Comparison of ENCODE assay signal across 8 cellular contexts in genomic region chr12:31874961-31875608, GRCh38.
DNase-seq lines count a peak whose midpoint lies in the region; ATAC-seq and TF ChIP-seq lines count a peak whose summit lies in the region.

No MANE protein-coding gene starts in this region.

- peaks cover 51% of the 10 kb centered on the region for H3K4me1 Mint-ChIP-seq in activated naive CD8-positive, alpha-beta T cell (ENCODE audit: low read depth)

- peaks cover 49% of the 10 kb centered on the region for H3K79me2 ChIP-seq in DOHH2 (ENCODE audit: control insufficient read depth, low read length)

- H3K9me3 Mint-ChIP-seq in activated naive CD8-positive, alpha-beta T cell (ENCODE audit: low read depth), result peaks cover 9% of the 10 kb centered on the region

- ATAC-seq in HG02623 (IDR thresholded peaks at IDR 0.05; ENCODE audit: unreplicated experiment), result peak; percentile 77

- H3K4me1 ChIP-seq in DOHH2 (ENCODE audit: control insufficient read depth, low read length), result peaks cover 62% of the 10 kb centered on the region

- peak overlapping the region; percentile 100 for H3K27ac Mint-ChIP-seq in activated naive CD8-positive, alpha-beta T cell

- H3K27ac ChIP-seq in DOHH2 (ENCODE audit: low read depth, low read length), result peak overlapping the region; percentile 84

- H3K9me3 ChIP-seq in DOHH2 (ENCODE audit: control insufficient read depth, insufficient read depth, low read length), result no peaks in the 10 kb centered on the region

- peaks cover 8% of the 10 kb centered on the region for H3K36me3 Mint-ChIP-seq in activated naive CD8-positive, alpha-beta T cell

- no peaks in the 10 kb centered on the region for H3K27me3 Mint-ChIP-seq in activated naive CD8-positive, alpha-beta T cell

- peaks cover 7% of the 10 kb centered on the region for H3F3A ChIP-seq in DOHH2 (ENCODE audit: control insufficient read depth, insufficient read depth)

- peak overlapping the region; percentile 46 for H3K4me3 ChIP-seq in DOHH2 (ENCODE audit: low read length)

- no peaks in the 10 kb centered on the region for H4K20me1 ChIP-seq in DOHH2 (ENCODE audit: control insufficient read depth, insufficient read depth, low read depth, low read length)

- H3K4me3 Mint-ChIP-seq in activated naive CD8-positive, alpha-beta T cell, result peak overlapping the region; percentile 71

- peak overlapping the region; percentile 59 for H3K4me2 ChIP-seq in DOHH2 (ENCODE audit: low read length)

- DNase-seq in SK-N-DZ (ENCODE audit: low spot score) (peak; percentile 56), islet precursor cell (peak; percentile 75), NCI-H748 (lab: John Stamatoyannopoulos, UW; ENCODE audit: unreplicated experiment) (no peak), HuH-7 (ENCODE audit: low spot score) (no peak)
- peak; percentile 65 for DNase-seq in stimulated activated CD4-positive, alpha-beta T cell treated with anti-CD3 and anti-CD28 coated beads, Interleukin-4, amount 100 ng/mL, for 1 hour

- no peaks in the 10 kb centered on the region for H3K27me3 ChIP-seq in DOHH2 (ENCODE audit: control insufficient read depth, low read length)

- peaks cover 54% of the 10 kb centered on the region for H3K36me3 ChIP-seq in DOHH2 (ENCODE audit: control insufficient read depth, low read length)

- no peak for TF ChIP-seq CTCF in DOHH2 (IDR thresholded peaks at IDR 0.05; ENCODE audit: low read depth, low read length, poor library complexity, severe bottlenecking)

- H3K9me2 ChIP-seq in DOHH2 (replicated peaks; ENCODE audit: control insufficient read depth, low read length), result no peaks in the 10 kb centered on the region

Comparison
In these comparisons a context has a peak if more than half of its experiments do, and no peak if none do; other contexts are left out.
1. DNase-seq: peak in SK-N-DZ (single experiment), islet precursor cell (single experiment) and stimulated activated CD4-positive, alpha-beta T cell treated with anti-CD3 and anti-CD28 coated beads, Interleukin-4, amount 100 ng/mL, for 1 hour (single experiment); none in NCI-H748 (single experiment) and HuH-7 (single experiment).